In genomic region chr16:19458722-19459379, GRCh38 we compare ENCODE assay signal across 24 cellular contexts. TPM values are rescaled to one million over a fixed set of nuclear protein-coding genes. Genes with fewer than 3 reads are reported as not detected.
"Had no signal": no experiment of that assay in that cellular context is flagged by ENCODE, and none has a peak within 500 bp of the region (broad histone marks: within the 10 kb centered on the region; RNA-seq: fewer than 3 reads in every experiment).

No MANE protein-coding gene starts in this region.

- H3K9me3 Mint-ChIP-seq: T-helper 1 cell treated with Interleukin-12 subunit alpha and Interleukin-12 subunit beta and Interleukin-4 antibody, amounts not matched to agents 30 μg/mL and 1 μg/mL, for 36 hours had no signal

- H3K9me3 ChIP-seq: SJCRH30 had no signal

- FAIRE-seq: bronchial epithelial cell had no signal

- H3K36me3 ChIP-seq: SJCRH30 had no signal

- DNase-seq: activated CD4-positive, alpha-beta T cell treated with anti-CD3 and anti-CD28 coated beads for 48 hours; activated CD4-positive, alpha-beta T cell treated with anti-CD3 and anti-CD28 coated beads, Interleukin-2, amount 50 U/mL, for 4 hours; activated CD4-positive, CD25-positive, alpha-beta regulatory T cell treated with anti-CD3 and anti-CD28 coated beads, Interleukin-2, amount 50 U/mL, for 72 hours; activated CD8-positive, alpha-beta memory T cell treated with anti-CD3 and anti-CD28 coated beads, Interleukin-2, amount 50 U/mL, for 48 hours; activated CD8-positive, alpha-beta T cell treated with anti-CD3 and anti-CD28 coated beads, Interleukin-2, amount 10 ng/mL, durations not matched to agents 7 days and 5 days; activated naive CD4-positive, alpha-beta T cell treated with anti-CD3 and anti-CD28 coated beads, Interleukin-2, amount 50 U/mL, for 16 hours; activated T-cell treated with anti-CD3 and anti-CD28 coated beads, Interleukin-2, amount 50 U/mL, for 1 hour; aorta; central memory CD4-positive, alpha-beta T cell; Kasumi-1; KBM-7; NCI-H1105 treated with DMSO at 0.1 percent for 48 hours; NCI-H1436 treated with DMSO at 0.1 percent for 48 hours; NCI-H187; NCI-H2081; NCI-H345; NCI-H510A; NCI-H526 treated with DMSO at 0.1 percent for 48 hours; PC-3; Right ventricle myocardium superior; SJCRH30 had no signal

- H3K27me3 ChIP-seq: SJCRH30 had no signal

- H3K4me3 ChIP-seq: SJCRH30 had no signal

- H3K4me3 Mint-ChIP-seq: activated CD8-positive, alpha-beta T cell treated with anti-CD3 and anti-CD28 coated beads, Interleukin-2, amount 10 ng/mL, durations not matched to agents 7 days and 5 days; T-helper 1 cell treated with Interleukin-12 subunit alpha and Interleukin-12 subunit beta and Interleukin-4 antibody, amounts not matched to agents 30 μg/mL and 1 μg/mL, for 36 hours had no signal

- H3K27ac Mint-ChIP-seq: activated CD8-positive, alpha-beta T cell treated with anti-CD3 and anti-CD28 coated beads, Interleukin-2, amount 10 ng/mL, durations not matched to agents 7 days and 5 days; T-helper 1 cell treated with Interleukin-12 subunit alpha and Interleukin-12 subunit beta and Interleukin-4 antibody, amounts not matched to agents 30 μg/mL and 1 μg/mL, for 36 hours had no signal

- ATAC-seq: activated CD8-positive, alpha-beta T cell treated with anti-CD3 and anti-CD28 coated beads, Interleukin-2, amount 10 ng/mL, durations not matched to agents 7 days and 5 days; PC-3 had no signal

- H3K4me1 ChIP-seq: SJCRH30 had no signal

- H3K27ac ChIP-seq: RWPE1, SJCRH30 had no signal

RNA-seq across cellular contexts. Expression of gene TMC5, which starts 41.2 kb away (rescaled TPM):
- total RNA-seq: activated CD8-positive, alpha-beta T cell treated with anti-CD3 and anti-CD28 coated beads, Interleukin-2, amount 10 ng/mL, durations not matched to agents 7 days and 5 days; Right ventricle myocardium superior; SJCRH30 had no signal
